Comparison of ENCODE assay signal across 29 cellular contexts in the genomic region with DNA sequence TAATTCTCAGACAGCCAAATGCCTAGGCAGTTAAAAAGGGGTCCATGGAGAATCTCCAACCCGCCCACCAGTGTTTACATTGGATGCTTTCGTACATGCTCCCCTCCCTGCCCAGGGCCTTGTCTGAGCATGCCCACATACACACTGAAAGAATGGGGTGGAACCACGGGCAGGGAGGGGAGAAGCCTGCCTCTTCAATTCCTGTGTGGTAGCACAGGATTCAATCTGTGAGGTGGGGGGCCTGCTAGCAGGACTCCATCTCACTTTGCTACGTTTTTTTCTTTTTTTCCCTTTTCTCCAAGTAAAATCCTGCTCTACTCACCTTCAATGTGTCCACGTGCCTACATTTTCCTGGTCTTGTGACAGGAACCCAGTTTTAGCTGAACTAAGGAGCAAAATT.
DNase-seq lines count a peak whose midpoint lies in the region; ATAC-seq and TF ChIP-seq lines count a peak whose summit lies in the region.
"Had no signal": no experiment of that assay in that cellular context is flagged by ENCODE, and none has a peak within 500 bp of the region (broad histone marks: within the 10 kb centered on the region; RNA-seq: fewer than 3 reads in every experiment).

No MANE protein-coding gene starts in this region.

- H3K9me3 Mint-ChIP-seq in GM23338, result peaks cover 11% of the 10 kb centered on the region

- no TSS peak for BruUV-seq in mammary epithelial cell (replicated peaks; lab: Mats Ljungman, UMichigan)

- no peaks in the 10 kb centered on the region for H3K27me3 ChIP-seq in GM23338 (ENCODE audit: insufficient read depth)
- H3K27me3 ChIP-seq in HUES6 (ENCODE audit: control insufficient read depth, insufficient read depth, low read length), result no peaks in the 10 kb centered on the region
- no peaks in the 10 kb centered on the region for H3K27me3 ChIP-seq in mammary epithelial cell (ENCODE audit: insufficient read depth, low read length)
- H3K27me3 ChIP-seq in mesendoderm (ENCODE audit: insufficient read depth, low read length, poor library complexity), result no peaks in the 10 kb centered on the region
- H3K27me3 ChIP-seq: BE2C, esophagus muscularis mucosa had no signal

- intact Hi-C loops in mammary epithelial cell (cut with micrococcal nuclease), result loop anchor here (10.0 kb wide), 1 partner anchor 694 kb away; no protein-coding TSS in a partner anchor

- H2BK120ac ChIP-seq in mesendoderm (ENCODE audit: low read depth, low read length), result no peak overlapping the region

- H2AK5ac ChIP-seq in mesendoderm (ENCODE audit: low read length), result no peak overlapping the region

- TF ChIP-seq CTCF in GM23338 (conservative IDR thresholded peaks at IDR 0.05; ENCODE audit: low read depth in 2 of 2), result no peak
- TF ChIP-seq CTCF in mammary epithelial cell (conservative IDR thresholded peaks at IDR 0.05 in 1 of 2, IDR thresholded peaks at IDR 0.05 in 1 of 2; ENCODE audit: extremely low read depth in 1 of 2, insufficient read depth in 1 of 2, low read depth in 1 of 2, low read length in 2 of 2), result no peak
- TF ChIP-seq CTCF in GM20000 (IDR thresholded peaks at IDR 0.05; ENCODE audit: extremely low read depth, missing control alignments), result no peak

- in situ Hi-C loops in mammary epithelial cell (cut with MboI; ENCODE audit: low sequenced_read_pairs in 2 of 2), result no loop called here

- H3K9me3 ChIP-seq in HUES6 (ENCODE audit: control insufficient read depth, insufficient read depth, low read depth, low read length) (peaks cover 16% of the 10 kb centered on the region), mammary epithelial cell (replicated peaks; ENCODE audit: insufficient read depth, low read length) (peaks cover 6% of the 10 kb centered on the region), T-helper 17 cell (ENCODE audit: control insufficient read depth, low read length, poor library complexity, severe bottlenecking) (no peaks in the 10 kb centered on the region)
- H3K9me3 ChIP-seq: BE2C, thoracic aorta had no signal

- CTCF ChIA-PET in mammary epithelial cell (lab: Charles Lee; ENCODE audit: low non-redundant PET), result no interaction called here

- H3K23ac ChIP-seq in mesendoderm (ENCODE audit: low read length), result no peak overlapping the region

- H2AFZ ChIP-seq in GM23338 (peak overlapping the region; percentile 48; the same call in 1 of the 2 replicates), mammary epithelial cell (ENCODE audit: low read depth, low read length) (peak overlapping the region; percentile 84)
- H2AFZ ChIP-seq: GM23248 had no signal

- no peaks in the 10 kb centered on the region for H3K79me2 ChIP-seq in GM23338 (replicated peaks; ENCODE audit: insufficient read depth)
- no peaks in the 10 kb centered on the region for H3K79me2 ChIP-seq in mammary epithelial cell (ENCODE audit: insufficient read depth, low read length)
- no peaks in the 10 kb centered on the region for H3K79me2 ChIP-seq in mesendoderm (ENCODE audit: control insufficient read depth, insufficient read depth, low read length)

- peak; percentile 72 for ATAC-seq in GM23338
- no peak for ATAC-seq in GM21515 (IDR thresholded peaks at IDR 0.05; ENCODE audit: unreplicated experiment)
- ATAC-seq in T-helper 17 cell, result no peak
- ATAC-seq: activated CD8-positive, alpha-beta T cell treated with anti-CD3 and anti-CD28 coated beads, Interleukin-2, amount 10 ng/mL, durations not matched to agents 7 days and 5 days; naive thymus-derived CD4-positive, alpha-beta T cell had no signal

- no peak overlapping the region for H3K4ac ChIP-seq in mesendoderm (ENCODE audit: low read depth, low read length)

- WGBS in mammary epithelial cell (ENCODE audit: low coverage, missing lambda C conversion rate), result 2% methylated on average over 5 of the region's 5 CpGs
- WGBS in mesendoderm (ENCODE audit: extremely low coverage, insufficient coverage, low lambda C conversion rate), result no CpG with 5 or more reads among the region's 5 CpGs

- H3K4me1 ChIP-seq in GM23338 (ENCODE audit: insufficient read depth), result peaks cover 23% of the 10 kb centered on the region
- peaks cover 14% of the 10 kb centered on the region for H3K4me1 ChIP-seq in HUES6 (ENCODE audit: control insufficient read depth, insufficient read depth, low read length)
- peaks cover 40% of the 10 kb centered on the region for H3K4me1 ChIP-seq in mammary epithelial cell (ENCODE audit: insufficient read depth, low read length)
- no peaks in the 10 kb centered on the region for H3K4me1 ChIP-seq in mesendoderm (ENCODE audit: control insufficient read depth, low read depth, low read length)
- H3K4me1 ChIP-seq: BE2C, esophagus muscularis mucosa, left ventricle myocardium inferior had no signal

- no peak overlapping the region for H4K8ac ChIP-seq in mesendoderm (ENCODE audit: low read depth, low read length)

- dilution Hi-C loops in mammary epithelial cell (cut with HindIII; ENCODE audit: low sequenced_read_pairs), result no loop called here

- H3K9ac ChIP-seq in HUES6 (ENCODE audit: low read length) (no peak overlapping the region), mammary epithelial cell (ENCODE audit: insufficient read depth, low read length) (peak overlapping the region; percentile 41), mesendoderm (ENCODE audit: low read length) (no peak overlapping the region)
- H3K9ac ChIP-seq: GM23248 had no signal

- H3K4me3 ChIP-seq in GM23338, result no peak overlapping the region
- H3K4me3 ChIP-seq in HUES6 (ENCODE audit: low read depth, low read length), result no peak overlapping the region
- no peak overlapping the region for H3K4me3 ChIP-seq in mammary epithelial cell (replicated peaks in 1 of 3; ENCODE audit: insufficient read depth in 1 of 3, low read depth in 2 of 3, low read length in 3 of 3)
- no peak overlapping the region for H3K4me3 ChIP-seq in mesendoderm (ENCODE audit: low read length)
- H3K4me3 ChIP-seq: esophagus muscularis mucosa, GM23248, left ventricle myocardium inferior, SK-N-MC, thoracic aorta had no signal

- peak overlapping the region; percentile 60 for H3K18ac ChIP-seq in mesendoderm (ENCODE audit: low read length)

- H3K4me3 Mint-ChIP-seq in GM23338 (no peak overlapping the region), T-helper 17 cell (no peak overlapping the region)
- H3K4me3 Mint-ChIP-seq: activated CD8-positive, alpha-beta T cell treated with anti-CD3 and anti-CD28 coated beads, Interleukin-2, amount 10 ng/mL, durations not matched to agents 7 days and 5 days; activated naive CD8-positive, alpha-beta T cell; mesothelial cell of epicardium; naive thymus-derived CD4-positive, alpha-beta T cell; stimulated activated naive CD8-positive, alpha-beta T cell treated with anti-CD3 and anti-CD28 coated beads, Interleukin-15, Interleukin-2, amounts not matched to agents 100 ng/mL and 50 ng/mL, for 24 hours had no signal

- H3K56ac ChIP-seq in mesendoderm (ENCODE audit: low read length), result no peak overlapping the region

- H3K36me3 Mint-ChIP-seq in GM23338 (ENCODE audit: low read depth) (peaks cover 12% of the 10 kb centered on the region), T-helper 17 cell (ENCODE audit: low read depth) (no peaks in the 10 kb centered on the region)
- H3K36me3 Mint-ChIP-seq: activated naive CD8-positive, alpha-beta T cell; naive thymus-derived CD4-positive, alpha-beta T cell had no signal

- H4K5ac ChIP-seq in mesendoderm (ENCODE audit: low read length), result no peak overlapping the region

- H3K27ac ChIP-seq in GM23338 (ENCODE audit: low read depth), result no peak overlapping the region
- peak overlapping the region; percentile 78 for H3K27ac ChIP-seq in HUES6 (ENCODE audit: low read depth, low read length)
- peak overlapping the region; percentile 86 for H3K27ac ChIP-seq in mammary epithelial cell (ENCODE audit: insufficient read depth, low read depth, low read length)
- H3K27ac ChIP-seq in mesendoderm (ENCODE audit: low read depth, low read length), result no peak overlapping the region
- H3K27ac ChIP-seq: esophagus muscularis mucosa, GM23248, left ventricle myocardium inferior, SK-N-MC, thoracic aorta had no signal

- H4K20me1 ChIP-seq in GM23338 (replicated peaks; ENCODE audit: insufficient read depth), result no peaks in the 10 kb centered on the region
- no peaks in the 10 kb centered on the region for H4K20me1 ChIP-seq in mammary epithelial cell (ENCODE audit: insufficient read depth, low read length)

- peak overlapping the region; percentile 67; the same call in 1 of the 2 replicates for H3K27ac Mint-ChIP-seq in GM23338
- H3K27ac Mint-ChIP-seq in T-helper 17 cell, result no peak overlapping the region
- H3K27ac Mint-ChIP-seq: activated CD8-positive, alpha-beta T cell treated with anti-CD3 and anti-CD28 coated beads, Interleukin-2, amount 10 ng/mL, durations not matched to agents 7 days and 5 days; activated naive CD8-positive, alpha-beta T cell; mesothelial cell of epicardium; naive thymus-derived CD4-positive, alpha-beta T cell; stimulated activated naive CD8-positive, alpha-beta T cell treated with anti-CD3 and anti-CD28 coated beads, Interleukin-15, Interleukin-2, amounts not matched to agents 100 ng/mL and 50 ng/mL, for 24 hours had no signal

- H3K27me3 Mint-ChIP-seq in GM23338 (ENCODE audit: insufficient read depth, low read depth, poor library complexity), result no peaks in the 10 kb centered on the region
- no peaks in the 10 kb centered on the region for H3K27me3 Mint-ChIP-seq in T-helper 17 cell
- H3K27me3 Mint-ChIP-seq: activated naive CD8-positive, alpha-beta T cell; naive thymus-derived CD4-positive, alpha-beta T cell; stimulated activated naive CD8-positive, alpha-beta T cell treated with anti-CD3 and anti-CD28 coated beads, Interleukin-15, Interleukin-2, amounts not matched to agents 100 ng/mL and 50 ng/mL, for 24 hours had no signal

- H3K4me2 ChIP-seq in GM23338 (no peak overlapping the region), mammary epithelial cell (ENCODE audit: insufficient read depth, low read depth, low read length) (peak overlapping the region; percentile 51), mesendoderm (ENCODE audit: low read length) (no peak overlapping the region)

- DNase-seq in GM23338 (ENCODE audit: low spot score), result no peak
- peak; percentile 79 for DNase-seq in mammary epithelial cell
- no peak for DNase-seq in mesendoderm
- no peak for DNase-seq in GM20000 (ENCODE audit: low spot score)
- no peak for DNase-seq in T-helper 17 cell
- no peak for DNase-seq in COLO829 (ENCODE audit: low spot score)
- DNase-seq: activated CD4-positive, alpha-beta T cell treated with anti-CD3 and anti-CD28 coated beads for 1 hour; activated CD8-positive, alpha-beta T cell treated with anti-CD3 and anti-CD28 coated beads, Interleukin-2, amount 10 ng/mL, durations not matched to agents 7 days and 5 days; activated T-cell treated with anti-CD3 and anti-CD28 coated beads for 4 hours; anterior cingulate cortex; BE2C; caudate nucleus; COR-L47; cortex of kidney; DND-41; GM23248; left ventricle myocardium inferior; naive thymus-derived CD4-positive, alpha-beta T cell; NCI-H187; NCI-H2227 treated with DMSO at 0.1 percent for 48 hours; NCI-H774 had no signal

- peaks cover 2% of the 10 kb centered on the region; the same call in 1 of the 2 replicates for H3K9me2 ChIP-seq in GM23338 (ENCODE audit: insufficient read depth)

- no peaks in the 10 kb centered on the region for H3F3A ChIP-seq in GM23338 (replicated peaks; ENCODE audit: low read depth)

- H3K79me1 ChIP-seq in mesendoderm (ENCODE audit: low read length), result no peaks in the 10 kb centered on the region

- peak overlapping the region; percentile 2 for H2BK15ac ChIP-seq in mesendoderm (replicated peaks; ENCODE audit: low read depth)

- no peak overlapping the region for H2BK5ac ChIP-seq in mesendoderm (ENCODE audit: low read length)

- H3K36me3 ChIP-seq in GM23338 (ENCODE audit: insufficient read depth) (no peaks in the 10 kb centered on the region; the same call in 1 of the 2 replicates), HUES6 (ENCODE audit: control insufficient read depth, insufficient read depth, low read length) (no peaks in the 10 kb centered on the region), mammary epithelial cell (ENCODE audit: insufficient read depth, low read length) (no peaks in the 10 kb centered on the region), mesendoderm (ENCODE audit: control insufficient read depth, insufficient read depth, low read length) (no peaks in the 10 kb centered on the region)
- H3K36me3 ChIP-seq: BE2C, esophagus muscularis mucosa, left ventricle myocardium inferior, thoracic aorta had no signal

- H3K4me1 Mint-ChIP-seq in GM23338 (peaks cover 18% of the 10 kb centered on the region), T-helper 17 cell (no peaks in the 10 kb centered on the region)
- H3K4me1 Mint-ChIP-seq: naive thymus-derived CD4-positive, alpha-beta T cell had no signal

Comparison
In these comparisons a context has a peak if more than half of its experiments do, and no peak if none do; other contexts are left out.
1. H3K27ac ChIP-seq: peak in HUES6 (single experiment) and mammary epithelial cell (single experiment); none in GM23338 (single experiment) and mesendoderm (single experiment).